ENCODE assay signal across 8 cellular contexts in genomic region chr9:97598461-97599288, GRCh38. TPM values are rescaled to one million over a fixed set of nuclear protein-coding genes. Genes with fewer than 3 reads are reported as not detected.
A peak's percentile ranks its signal among the peaks of the same experiment; 100 is the strongest.
DNase-seq lines count a peak whose midpoint lies in the region; ATAC-seq and TF ChIP-seq lines count a peak whose summit lies in the region.

No MANE protein-coding gene starts in this region.

- H3K9ac ChIP-seq in OCI-LY3 (ENCODE audit: low read length) = peak overlapping the region; percentile 23; the same call in 1 of the 2 replicates

- peaks cover 4 to 8% (median 8%) of the 10 kb centered on the region in 3 donors for H3K4me1 Mint-ChIP-seq in IgD-negative memory B cell
- H3K4me1 Mint-ChIP-seq in naive thymus-derived CD8-positive, alpha-beta T cell = peaks cover 5 to 9% (median 7%) of the 10 kb centered on the region in 4 donors
- H3K4me1 Mint-ChIP-seq in stimulated activated memory B cell treated with anti-CD40 and anti-IgM and Interleukin-4, amounts not matched to agents 10 μg/mL and 1 μg/mL and 100 μg/mL, for 72 hours = peaks cover 10% of the 10 kb centered on the region

- H3K36me3 ChIP-seq in OCI-LY3 (replicated peaks; ENCODE audit: low read depth, low read length) = peaks cover 16% of the 10 kb centered on the region

- H3K4me1 ChIP-seq in OCI-LY3 (ENCODE audit: low read length) = peaks cover 3% of the 10 kb centered on the region; the same call in 1 of the 2 replicates

- TF ChIP-seq CTCF in OCI-LY3 (IDR thresholded peaks at IDR 0.05; ENCODE audit: low read depth, low read length) = peak; percentile 81

- H3K4me3 ChIP-seq in OCI-LY3 (ENCODE audit: low read length) = peak overlapping the region; percentile 49

- H3K27ac ChIP-seq in OCI-LY3 (ENCODE audit: low read length) = no peak overlapping the region

- H3K79me2 ChIP-seq in OCI-LY3 (ENCODE audit: low read length) = no peaks in the 10 kb centered on the region

- H3K36me3 Mint-ChIP-seq in IgD-negative memory B cell = peaks cover 3% of the 10 kb centered on the region
- H3K36me3 Mint-ChIP-seq in naive thymus-derived CD8-positive, alpha-beta T cell = peaks cover 0 to 43% (median 5%) of the 10 kb centered on the region in 3 donors
- peaks cover 31% of the 10 kb centered on the region for H3K36me3 Mint-ChIP-seq in stimulated activated memory B cell treated with anti-CD40 and anti-IgM and Interleukin-4, amounts not matched to agents 10 μg/mL and 1 μg/mL and 100 μg/mL, for 72 hours

- DNase-seq in DMS53 (lab: John Stamatoyannopoulos, UW) (peak; percentile 87), activated T-cell treated with anti-CD3 and anti-CD28 coated beads for 1 hour (ENCODE audit: low read depth) (peak; percentile 62), erythroblast (lab: John Stamatoyannopoulos, UW) (peak; percentile 83 to 86)
- peak; percentile 38 to 86 (median 66) for DNase-seq in naive thymus-derived CD8-positive, alpha-beta T cell

- H2AFZ ChIP-seq in OCI-LY3 (ENCODE audit: low read depth, low read length) = peak overlapping the region; percentile 68; the same call in 1 of the 2 replicates

- POLR2A ChIA-PET in naive thymus-derived CD8-positive, alpha-beta T cell (lab: Charles Lee) = interaction anchor here (0.7 to 1.6 kb wide), 4 partner anchors 9 to 742 kb away, joined by 4 to 5 read pairs (median 5); partner anchors contain the start of genes NCBP1 and TSTD2

- H3K9me3 Mint-ChIP-seq in IgD-negative memory B cell = no peaks in the 10 kb centered on the region
- H3K9me3 Mint-ChIP-seq in naive thymus-derived CD8-positive, alpha-beta T cell = no peaks in the 10 kb centered on the region
- H3K9me3 Mint-ChIP-seq in stimulated activated memory B cell treated with anti-CD40 and anti-IgM and Interleukin-4, amounts not matched to agents 10 μg/mL and 1 μg/mL and 100 μg/mL, for 72 hours = no peaks in the 10 kb centered on the region

- peak; percentile 89 for ATAC-seq in GM21529 (IDR thresholded peaks at IDR 0.05; ENCODE audit: unreplicated experiment)
- ATAC-seq in naive thymus-derived CD8-positive, alpha-beta T cell = peak; percentile 93 to 98
- peak; percentile 84 for ATAC-seq in stimulated activated memory B cell treated with anti-CD40 and anti-IgM and Interleukin-4, amounts not matched to agents 10 μg/mL and 1 μg/mL and 100 μg/mL, for 72 hours

- no peak for TF ChIP-seq POLR2A in erythroblast (IDR thresholded peaks at IDR 0.05; ENCODE audit: low read length)

- H4K20me1 ChIP-seq in OCI-LY3 (ENCODE audit: insufficient read depth, low read length) = no peaks in the 10 kb centered on the region

- no peaks in the 10 kb centered on the region for H3K27me3 ChIP-seq in OCI-LY3 (ENCODE audit: low read depth, low read length)

- H3K9me3 ChIP-seq in OCI-LY3 (ENCODE audit: insufficient read depth, low read length) = no peaks in the 10 kb centered on the region

- peak overlapping the region in 2 of 3 donors; percentile 0 to 46 for H3K27ac Mint-ChIP-seq in IgD-negative memory B cell
- peak overlapping the region; percentile 0 to 82 (median 40) for H3K27ac Mint-ChIP-seq in naive thymus-derived CD8-positive, alpha-beta T cell
- H3K27ac Mint-ChIP-seq in stimulated activated memory B cell treated with anti-CD40 and anti-IgM and Interleukin-4, amounts not matched to agents 10 μg/mL and 1 μg/mL and 100 μg/mL, for 72 hours = no peak overlapping the region

- no peaks in the 10 kb centered on the region for H3K27me3 Mint-ChIP-seq in IgD-negative memory B cell
- no peaks in the 10 kb centered on the region for H3K27me3 Mint-ChIP-seq in naive thymus-derived CD8-positive, alpha-beta T cell
- no peaks in the 10 kb centered on the region for H3K27me3 Mint-ChIP-seq in stimulated activated memory B cell treated with anti-CD40 and anti-IgM and Interleukin-4, amounts not matched to agents 10 μg/mL and 1 μg/mL and 100 μg/mL, for 72 hours

- peak overlapping the region in 2 of 4 donors; percentile 39 to 85 for H3K4me3 Mint-ChIP-seq in IgD-negative memory B cell
- H3K4me3 Mint-ChIP-seq in naive thymus-derived CD8-positive, alpha-beta T cell = peak overlapping the region; percentile 45 to 76 (median 66)
- H3K4me3 Mint-ChIP-seq in stimulated activated memory B cell treated with anti-CD40 and anti-IgM and Interleukin-4, amounts not matched to agents 10 μg/mL and 1 μg/mL and 100 μg/mL, for 72 hours = peak overlapping the region; percentile 47

- H3K4me2 ChIP-seq in OCI-LY3 (ENCODE audit: low read length) = peak overlapping the region; percentile 64

RNA-seq across cellular contexts. Expression of gene TSTD2, which starts 34.5 kb away (rescaled TPM):
- polyA plus RNA-seq in IgD-negative memory B cell = 5.9 TPM
- total RNA-seq in naive thymus-derived CD8-positive, alpha-beta T cell = 10 to 100 TPM; 24.0 to 26.5 TPM
- polyA plus RNA-seq in naive thymus-derived CD8-positive, alpha-beta T cell = 1 to 10 TPM; 7.0 to 8.9 (median 7.3) TPM

RNA-seq across cellular contexts. Expression of gene NCBP1, which starts 34.9 kb away (rescaled TPM):
- 15.6 TPM for polyA plus RNA-seq in IgD-negative memory B cell
- 10 to 100 TPM; 41.4 to 43.6 TPM for total RNA-seq in naive thymus-derived CD8-positive, alpha-beta T cell
- polyA plus RNA-seq in naive thymus-derived CD8-positive, alpha-beta T cell = 10 to 100 TPM; 17.9 to 19.7 (median 18.1) TPM
